In genomic region chr1:202964755-202965440, GRCh38 we compare ENCODE assay signal across 10 cellular contexts. TPM values are rescaled to one million over a fixed set of nuclear protein-coding genes. Genes with fewer than 3 reads are reported as not detected.
DNase-seq lines count a peak whose midpoint lies in the region; ATAC-seq and TF ChIP-seq lines count a peak whose summit lies in the region.
"Had no signal": no experiment of that assay in that cellular context is flagged by ENCODE, and none has a peak within 500 bp of the region (broad histone marks: within the 10 kb centered on the region; RNA-seq: fewer than 3 reads in every experiment).

No MANE protein-coding gene starts in this region.

- no peaks in the 10 kb centered on the region for H3K9me3 Mint-ChIP-seq in activated naive CD4-positive, alpha-beta T cell treated with anti-CD3 and anti-CD28 coated beads, Interleukin-2, amount 50 U/mL, for 24 hours

- 38 to 54% methylated on average over 6 of the region's 6 CpGs for WGBS in heart right ventricle, 2 donors

- peak overlapping the region; percentile 53 for H3K4me3 Mint-ChIP-seq in activated naive CD4-positive, alpha-beta T cell treated with anti-CD3 and anti-CD28 coated beads, Interleukin-2, amount 50 U/mL, for 24 hours

- H3K4me1 ChIP-seq in heart right ventricle = peaks cover 6 to 71% (median 43%) of the 10 kb centered on the region in 9 donors

- ATAC-seq in heart right ventricle = peak; percentile 18 to 76 (median 64)
- no peak for ATAC-seq in GM18498 (IDR thresholded peaks at IDR 0.05; ENCODE audit: unreplicated experiment)
- ATAC-seq in HG03378 (IDR thresholded peaks at IDR 0.05; ENCODE audit: unreplicated experiment) = no peak
- ATAC-seq in HG02571 (IDR thresholded peaks at IDR 0.05; ENCODE audit: unreplicated experiment) = no peak

- H3K4me3 ChIP-seq in heart right ventricle = peak overlapping the region in 5 of 10 donors; percentile 75 to 94 (median 89)

- H3K9me3 ChIP-seq in heart right ventricle = no peaks in the 10 kb centered on the region

- peak overlapping the region; percentile 73 to 97 (median 96) for H3K27ac ChIP-seq in heart right ventricle
- H3K27ac ChIP-seq: C4-2B had no signal

- H3K27ac Mint-ChIP-seq in activated naive CD4-positive, alpha-beta T cell treated with anti-CD3 and anti-CD28 coated beads, Interleukin-2, amount 50 U/mL, for 24 hours = peak overlapping the region; percentile 61

- H3K27me3 Mint-ChIP-seq in activated naive CD4-positive, alpha-beta T cell treated with anti-CD3 and anti-CD28 coated beads, Interleukin-2, amount 50 U/mL, for 24 hours = no peaks in the 10 kb centered on the region

- no peak for TF ChIP-seq CTCF in heart right ventricle (IDR thresholded peaks at IDR 0.05)

- H3K36me3 Mint-ChIP-seq in activated naive CD4-positive, alpha-beta T cell treated with anti-CD3 and anti-CD28 coated beads, Interleukin-2, amount 50 U/mL, for 24 hours = peaks cover 5% of the 10 kb centered on the region

- DNase-seq in activated naive CD4-positive, alpha-beta T cell (lab: John Stamatoyannopoulos, UW) = no peak
- peak; percentile 89 to 91 for DNase-seq in SHP77 (lab: John Stamatoyannopoulos, UW)
- peak in 1 of 2 donors; percentile 61 for DNase-seq in heart right ventricle
- DNase-seq in GDM1 (lab: John Stamatoyannopoulos, UW) = no peak
- DNase-seq: stimulated activated naive CD4-positive, alpha-beta T cell had no signal

- peaks cover 29% of the 10 kb centered on the region for H3K4me1 Mint-ChIP-seq in activated naive CD4-positive, alpha-beta T cell treated with anti-CD3 and anti-CD28 coated beads, Interleukin-2, amount 50 U/mL, for 24 hours

- intact Hi-C loops in heart right ventricle (cut with DNase I) = loop anchor here in 5 of 10 donors (5.0 kb wide), 1 partner anchor 38 kb away; the partner anchor contains the start of gene KLHL12 (in 5 of the 5)

- no peaks in the 10 kb centered on the region for H3K27me3 ChIP-seq in heart right ventricle

- peaks cover 0 to 46% (median 19%) of the 10 kb centered on the region in 9 donors for H3K36me3 ChIP-seq in heart right ventricle

RNA-seq across cellular contexts. Expression of gene CYB5R1, which starts 2.2 kb away (rescaled TPM):
- total RNA-seq in heart right ventricle = 100 to 1,000 TPM in 9 of 10 donors, 10 to 100 TPM in 1; 93.2 to 333 (median 223) TPM
- 100 to 1,000 TPM; 119 to 263 TPM for polyA plus RNA-seq in heart right ventricle

RNA-seq across cellular contexts. Expression of gene ADIPOR1, which starts 6.8 kb away (rescaled TPM):
- 100 to 1,000 TPM in 3 of 10 donors, 10 to 100 TPM in 7; 79.7 to 117 (median 95.0) TPM for total RNA-seq in heart right ventricle
- polyA plus RNA-seq in heart right ventricle = 100 to 1,000 TPM in 1 of 2 donors, 10 to 100 TPM in 1; 56.3 to 116 TPM

RNA-seq across cellular contexts. Expression of gene KLHL12, which starts 37.9 kb away (rescaled TPM):
- total RNA-seq in heart right ventricle = 10 to 100 TPM; 15.1 to 31.5 (median 22.7) TPM
- polyA plus RNA-seq in heart right ventricle = 10 to 100 TPM in 1 of 2 donors, 1 to 10 TPM in 1; 9.8 to 10.6 TPM

RNA-seq across cellular contexts. Expression of gene TMEM183A, which starts 42.3 kb away (rescaled TPM):
- 10 to 100 TPM; 18.2 to 34.2 (median 21.1) TPM for total RNA-seq in heart right ventricle
- 10 to 100 TPM; 11.5 to 38.1 TPM for polyA plus RNA-seq in heart right ventricle

Comparison
In these comparisons a context has a peak if more than half of its experiments do, and no peak if none do; other contexts are left out.
1. DNase-seq: peak in SHP77 (2 of 2); none in activated naive CD4-positive, alpha-beta T cell (0 of 4) and GDM1 (single experiment).
2. ATAC-seq: peak in heart right ventricle (8 of 8); none in GM18498 (single experiment), HG03378 (single experiment) and HG02571 (single experiment).